1 cellular context compared by ENCODE assay signal in the genomic region with DNA sequence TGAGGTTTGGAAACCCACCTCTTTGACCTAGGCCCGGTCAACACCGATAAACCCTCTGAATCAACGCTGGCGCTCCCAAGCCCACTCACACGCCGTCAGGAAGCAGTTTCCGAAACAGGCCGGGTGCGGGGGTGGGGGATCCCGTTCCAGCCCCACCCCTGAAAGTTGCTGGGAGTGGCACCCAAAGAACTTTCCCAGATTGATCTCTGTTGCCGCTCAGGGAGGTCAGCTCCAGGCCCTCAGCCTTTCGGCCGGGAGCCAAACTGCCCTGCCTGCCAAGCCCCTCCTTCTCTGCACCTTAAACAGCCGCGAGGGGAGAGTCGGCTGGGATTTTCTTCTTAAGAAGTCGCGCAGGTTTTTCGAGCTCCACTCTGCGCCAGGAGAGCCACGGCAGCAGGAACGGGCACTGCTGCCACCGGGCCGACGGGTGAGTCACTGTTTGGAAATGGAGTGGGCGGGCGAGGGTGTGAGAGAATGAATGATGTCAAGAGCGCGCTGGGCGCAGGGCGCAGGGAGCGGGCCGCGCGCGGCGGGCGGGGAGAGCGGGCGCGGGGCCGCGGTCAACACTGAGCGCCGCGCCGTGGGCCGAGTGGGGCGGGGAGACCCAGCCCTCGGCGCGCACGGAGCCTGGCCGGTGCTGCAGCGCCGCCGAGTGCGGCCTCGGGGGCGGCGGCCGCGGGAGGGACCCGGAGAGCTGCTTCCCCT.
TF ChIP-seq lines count a peak whose summit lies in the region.

A gene (plus strand): TSS at position 566 of the 705 bp plus-strand sequence. CDS start 70,622 bp downstream, outside the sequence.

TF ChIP-seq in H1, 55 proteins besides CTCF, POLR2A, EP300 and RAD21:
- TF ChIP-seq ZNF274 (IDR thresholded peaks at IDR 0.05; ENCODE audit: borderline replicate concordance, extremely low read depth, low read length): no peak
- TF ChIP-seq MAFK (IDR thresholded peaks at IDR 0.05; ENCODE audit: low read depth, low read length): no peak
- TF ChIP-seq SUZ12 (IDR thresholded peaks at IDR 0.05; ENCODE audit: low read length): peak; percentile 82; the same call in 1 of the 2 replicates
- peak; percentile 54 for TF ChIP-seq KDM4A (IDR thresholded peaks at IDR 0.05; ENCODE audit: low read depth, low read length, severe bottlenecking)
- no peak for TF ChIP-seq CTBP2 (IDR thresholded peaks at IDR 0.05; ENCODE audit: borderline replicate concordance, insufficient read depth, insufficient read length, low read length)
- no peak for TF ChIP-seq GABPA (IDR thresholded peaks at IDR 0.05; ENCODE audit: borderline replicate concordance, insufficient read depth, low read length)
- TF ChIP-seq, protein P1, sequence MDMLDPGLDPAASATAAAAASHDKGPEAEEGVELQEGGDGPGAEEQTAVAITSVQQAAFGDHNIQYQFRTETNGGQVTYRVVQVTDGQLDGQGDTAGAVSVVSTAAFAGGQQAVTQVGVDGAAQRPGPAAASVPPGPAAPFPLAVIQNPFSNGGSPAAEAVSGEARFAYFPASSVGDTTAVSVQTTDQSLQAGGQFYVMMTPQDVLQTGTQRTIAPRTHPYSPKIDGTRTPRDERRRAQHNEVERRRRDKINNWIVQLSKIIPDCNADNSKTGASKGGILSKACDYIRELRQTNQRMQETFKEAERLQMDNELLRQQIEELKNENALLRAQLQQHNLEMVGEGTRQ (IDR thresholded peaks at IDR 0.05; ENCODE audit: low read length): no peak
- no peak for TF ChIP-seq KDM5A (IDR thresholded peaks at IDR 0.05; ENCODE audit: low read length)
- no peak; a peak in 1 of 4 replicates for TF ChIP-seq SIN3A (conservative IDR thresholded peaks at IDR 0.05 in 1 of 2, IDR thresholded peaks at IDR 0.05 in 1 of 2; ENCODE audit: low read depth in 1 of 2, low read length in 2 of 2)
- TF ChIP-seq NANOG (IDR thresholded peaks at IDR 0.05; ENCODE audit: insufficient read depth, low read depth, low read length, poor library complexity, severe bottlenecking): no peak
- TF ChIP-seq CEBPB (IDR thresholded peaks at IDR 0.05; ENCODE audit: low read depth, low read length): no peak
- TF ChIP-seq RBBP5 (IDR thresholded peaks at IDR 0.05; ENCODE audit: borderline replicate concordance, low read depth, low read length): no peak
- no peak for TF ChIP-seq KDM1A (IDR thresholded peaks at IDR 0.05; ENCODE audit: borderline replicate concordance, low read length)
- TF ChIP-seq CBX5 (IDR thresholded peaks at IDR 0.05; ENCODE audit: low read depth, low read length): no peak
- TF ChIP-seq FOSL1 (IDR thresholded peaks at IDR 0.05; ENCODE audit: insufficient read depth, low read depth, low read length): no peak
- TF ChIP-seq SIRT6 (IDR thresholded peaks at IDR 0.05; ENCODE audit: low read length): no peak
- no peak for TF ChIP-seq TCF12 (IDR thresholded peaks at IDR 0.05; ENCODE audit: low read depth, low read length)
- 0 out of 4 replicates have a peak, but pooled peaks of 1 of the 2 experiments have one; percentile 49 for TF ChIP-seq HDAC2 (IDR thresholded peaks at IDR 0.05; ENCODE audit: borderline replicate concordance in 1 of 2, low read depth in 2 of 2, low read length in 2 of 2)
- TF ChIP-seq SP1 (IDR thresholded peaks at IDR 0.05; ENCODE audit: low read depth, low read length): no peak
- no peak for TF ChIP-seq ASH2L (IDR thresholded peaks at IDR 0.05; ENCODE audit: low read length)
- peak; percentile 39; the same call in 1 of the 2 replicates for TF ChIP-seq CREB1 (IDR thresholded peaks at IDR 0.05)
- TF ChIP-seq SP2 (IDR thresholded peaks at IDR 0.05; ENCODE audit: low read length): no peak
- TF ChIP-seq RFX5 (IDR thresholded peaks at IDR 0.05; ENCODE audit: borderline replicate concordance, low read depth, low read length): no peak
- no peak for TF ChIP-seq TEAD4 (IDR thresholded peaks at IDR 0.05; ENCODE audit: low read depth, low read length)
- TF ChIP-seq TBP (IDR thresholded peaks at IDR 0.05; ENCODE audit: low read depth, low read length): no peak
- no peak for TF ChIP-seq SIX5 (IDR thresholded peaks at IDR 0.05; ENCODE audit: low read depth, low read length)
- TF ChIP-seq PHF8 (conservative IDR thresholded peaks at IDR 0.05; ENCODE audit: low read depth, low read length): no peak
- TF ChIP-seq, protein P2, sequence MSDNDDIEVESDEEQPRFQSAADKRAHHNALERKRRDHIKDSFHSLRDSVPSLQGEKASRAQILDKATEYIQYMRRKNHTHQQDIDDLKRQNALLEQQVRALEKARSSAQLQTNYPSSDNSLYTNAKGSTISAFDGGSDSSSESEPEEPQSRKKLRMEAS (IDR thresholded peaks at IDR 0.05): peak; percentile 13; the same call in 1 of the 2 replicates
- no peak for TF ChIP-seq TAF7 (optimal IDR thresholded peaks at IDR 0.05; ENCODE audit: borderline replicate concordance, low read depth, low read length)
- no peak for TF ChIP-seq BRCA1 (IDR thresholded peaks at IDR 0.05; ENCODE audit: low read depth, low read length)
- peak; percentile 71; the same call in 1 of the 2 replicates for TF ChIP-seq EGR1 (IDR thresholded peaks at IDR 0.05; ENCODE audit: borderline replicate concordance, low read depth, low read length)
- peak; percentile 10 for TF ChIP-seq RNF2 (IDR thresholded peaks at IDR 0.05; ENCODE audit: borderline replicate concordance, low read depth, low read length, missing control alignments, poor library complexity, severe bottlenecking)
- peak; percentile 79 for TF ChIP-seq EZH2 (IDR thresholded peaks at IDR 0.05; ENCODE audit: low read depth, low read length, severe bottlenecking)
- TF ChIP-seq, protein P3, sequence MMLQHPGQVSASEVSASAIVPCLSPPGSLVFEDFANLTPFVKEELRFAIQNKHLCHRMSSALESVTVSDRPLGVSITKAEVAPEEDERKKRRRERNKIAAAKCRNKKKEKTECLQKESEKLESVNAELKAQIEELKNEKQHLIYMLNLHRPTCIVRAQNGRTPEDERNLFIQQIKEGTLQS (IDR thresholded peaks at IDR 0.05; ENCODE audit: insufficient read depth, low read depth, low read length): no peak
- TF ChIP-seq CHD1 (IDR thresholded peaks at IDR 0.05; ENCODE audit: low read depth, low read length): no peak
- TF ChIP-seq NRF1 (IDR thresholded peaks at IDR 0.05; ENCODE audit: low read depth, low read length): no peak
- no peak for TF ChIP-seq RXRA (IDR thresholded peaks at IDR 0.05; ENCODE audit: insufficient read depth, low read depth, low read length)
- TF ChIP-seq BCL11A (IDR thresholded peaks at IDR 0.05; ENCODE audit: low read depth in 2 of 2, low read length in 2 of 2): no peak
- no peak for TF ChIP-seq GTF2F1 (IDR thresholded peaks at IDR 0.05; ENCODE audit: borderline replicate concordance, low read depth, low read length)
- TF ChIP-seq SP4 (IDR thresholded peaks at IDR 0.05; ENCODE audit: low read length): no peak
- no peak for TF ChIP-seq BACH1 (IDR thresholded peaks at IDR 0.05; ENCODE audit: low read length)
- no peak for TF ChIP-seq POLR2AphosphoS5 (IDR thresholded peaks at IDR 0.05; ENCODE audit: low read depth, low read length)
- TF ChIP-seq SAP30 (IDR thresholded peaks at IDR 0.05; ENCODE audit: insufficient read depth, insufficient replicate concordance, low read length): no peak
- TF ChIP-seq JUN (IDR thresholded peaks at IDR 0.05; ENCODE audit: low read depth, low read length): no peak
- TF ChIP-seq YY1 (IDR thresholded peaks at IDR 0.05; ENCODE audit: low read depth, low read length): no peak
- no peak for TF ChIP-seq CHD2 (IDR thresholded peaks at IDR 0.05; ENCODE audit: low read length)
- TF ChIP-seq TAF1 (IDR thresholded peaks at IDR 0.05; ENCODE audit: low read depth, low read length): 0 out of 2 replicates have a peak, but pooled peaks have one; percentile 20
- TF ChIP-seq CBX8 (IDR thresholded peaks at IDR 0.05; ENCODE audit: borderline replicate concordance, low read depth, low read length): no peak
- TF ChIP-seq, protein P4, sequence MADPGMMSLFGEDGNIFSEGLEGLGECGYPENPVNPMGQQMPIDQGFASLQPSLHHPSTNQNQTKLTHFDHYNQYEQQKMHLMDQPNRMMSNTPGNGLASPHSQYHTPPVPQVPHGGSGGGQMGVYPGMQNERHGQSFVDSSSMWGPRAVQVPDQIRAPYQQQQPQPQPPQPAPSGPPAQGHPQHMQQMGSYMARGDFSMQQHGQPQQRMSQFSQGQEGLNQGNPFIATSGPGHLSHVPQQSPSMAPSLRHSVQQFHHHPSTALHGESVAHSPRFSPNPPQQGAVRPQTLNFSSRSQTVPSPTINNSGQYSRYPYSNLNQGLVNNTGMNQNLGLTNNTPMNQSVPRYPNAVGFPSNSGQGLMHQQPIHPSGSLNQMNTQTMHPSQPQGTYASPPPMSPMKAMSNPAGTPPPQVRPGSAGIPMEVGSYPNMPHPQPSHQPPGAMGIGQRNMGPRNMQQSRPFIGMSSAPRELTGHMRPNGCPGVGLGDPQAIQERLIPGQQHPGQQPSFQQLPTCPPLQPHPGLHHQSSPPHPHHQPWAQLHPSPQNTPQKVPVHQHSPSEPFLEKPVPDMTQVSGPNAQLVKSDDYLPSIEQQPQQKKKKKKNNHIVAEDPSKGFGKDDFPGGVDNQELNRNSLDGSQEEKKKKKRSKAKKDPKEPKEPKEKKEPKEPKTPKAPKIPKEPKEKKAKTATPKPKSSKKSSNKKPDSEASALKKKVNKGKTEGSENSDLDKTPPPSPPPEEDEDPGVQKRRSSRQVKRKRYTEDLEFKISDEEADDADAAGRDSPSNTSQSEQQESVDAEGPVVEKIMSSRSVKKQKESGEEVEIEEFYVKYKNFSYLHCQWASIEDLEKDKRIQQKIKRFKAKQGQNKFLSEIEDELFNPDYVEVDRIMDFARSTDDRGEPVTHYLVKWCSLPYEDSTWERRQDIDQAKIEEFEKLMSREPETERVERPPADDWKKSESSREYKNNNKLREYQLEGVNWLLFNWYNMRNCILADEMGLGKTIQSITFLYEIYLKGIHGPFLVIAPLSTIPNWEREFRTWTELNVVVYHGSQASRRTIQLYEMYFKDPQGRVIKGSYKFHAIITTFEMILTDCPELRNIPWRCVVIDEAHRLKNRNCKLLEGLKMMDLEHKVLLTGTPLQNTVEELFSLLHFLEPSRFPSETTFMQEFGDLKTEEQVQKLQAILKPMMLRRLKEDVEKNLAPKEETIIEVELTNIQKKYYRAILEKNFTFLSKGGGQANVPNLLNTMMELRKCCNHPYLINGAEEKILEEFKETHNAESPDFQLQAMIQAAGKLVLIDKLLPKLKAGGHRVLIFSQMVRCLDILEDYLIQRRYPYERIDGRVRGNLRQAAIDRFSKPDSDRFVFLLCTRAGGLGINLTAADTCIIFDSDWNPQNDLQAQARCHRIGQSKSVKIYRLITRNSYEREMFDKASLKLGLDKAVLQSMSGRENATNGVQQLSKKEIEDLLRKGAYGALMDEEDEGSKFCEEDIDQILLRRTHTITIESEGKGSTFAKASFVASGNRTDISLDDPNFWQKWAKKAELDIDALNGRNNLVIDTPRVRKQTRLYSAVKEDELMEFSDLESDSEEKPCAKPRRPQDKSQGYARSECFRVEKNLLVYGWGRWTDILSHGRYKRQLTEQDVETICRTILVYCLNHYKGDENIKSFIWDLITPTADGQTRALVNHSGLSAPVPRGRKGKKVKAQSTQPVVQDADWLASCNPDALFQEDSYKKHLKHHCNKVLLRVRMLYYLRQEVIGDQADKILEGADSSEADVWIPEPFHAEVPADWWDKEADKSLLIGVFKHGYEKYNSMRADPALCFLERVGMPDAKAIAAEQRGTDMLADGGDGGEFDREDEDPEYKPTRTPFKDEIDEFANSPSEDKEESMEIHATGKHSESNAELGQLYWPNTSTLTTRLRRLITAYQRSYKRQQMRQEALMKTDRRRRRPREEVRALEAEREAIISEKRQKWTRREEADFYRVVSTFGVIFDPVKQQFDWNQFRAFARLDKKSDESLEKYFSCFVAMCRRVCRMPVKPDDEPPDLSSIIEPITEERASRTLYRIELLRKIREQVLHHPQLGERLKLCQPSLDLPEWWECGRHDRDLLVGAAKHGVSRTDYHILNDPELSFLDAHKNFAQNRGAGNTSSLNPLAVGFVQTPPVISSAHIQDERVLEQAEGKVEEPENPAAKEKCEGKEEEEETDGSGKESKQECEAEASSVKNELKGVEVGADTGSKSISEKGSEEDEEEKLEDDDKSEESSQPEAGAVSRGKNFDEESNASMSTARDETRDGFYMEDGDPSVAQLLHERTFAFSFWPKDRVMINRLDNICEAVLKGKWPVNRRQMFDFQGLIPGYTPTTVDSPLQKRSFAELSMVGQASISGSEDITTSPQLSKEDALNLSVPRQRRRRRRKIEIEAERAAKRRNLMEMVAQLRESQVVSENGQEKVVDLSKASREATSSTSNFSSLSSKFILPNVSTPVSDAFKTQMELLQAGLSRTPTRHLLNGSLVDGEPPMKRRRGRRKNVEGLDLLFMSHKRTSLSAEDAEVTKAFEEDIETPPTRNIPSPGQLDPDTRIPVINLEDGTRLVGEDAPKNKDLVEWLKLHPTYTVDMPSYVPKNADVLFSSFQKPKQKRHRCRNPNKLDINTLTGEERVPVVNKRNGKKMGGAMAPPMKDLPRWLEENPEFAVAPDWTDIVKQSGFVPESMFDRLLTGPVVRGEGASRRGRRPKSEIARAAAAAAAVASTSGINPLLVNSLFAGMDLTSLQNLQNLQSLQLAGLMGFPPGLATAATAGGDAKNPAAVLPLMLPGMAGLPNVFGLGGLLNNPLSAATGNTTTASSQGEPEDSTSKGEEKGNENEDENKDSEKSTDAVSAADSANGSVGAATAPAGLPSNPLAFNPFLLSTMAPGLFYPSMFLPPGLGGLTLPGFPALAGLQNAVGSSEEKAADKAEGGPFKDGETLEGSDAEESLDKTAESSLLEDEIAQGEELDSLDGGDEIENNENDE (IDR thresholded peaks at IDR 0.05; ENCODE audit: insufficient replicate concordance, low read length): no peak
- TF ChIP-seq JUND (IDR thresholded peaks at IDR 0.05; ENCODE audit: low read length): 0 out of 2 replicates have a peak, but pooled peaks have one; percentile 27
- TF ChIP-seq SRF (IDR thresholded peaks at IDR 0.05; ENCODE audit: low read depth, low read length): no peak
- TF ChIP-seq, protein P5, sequence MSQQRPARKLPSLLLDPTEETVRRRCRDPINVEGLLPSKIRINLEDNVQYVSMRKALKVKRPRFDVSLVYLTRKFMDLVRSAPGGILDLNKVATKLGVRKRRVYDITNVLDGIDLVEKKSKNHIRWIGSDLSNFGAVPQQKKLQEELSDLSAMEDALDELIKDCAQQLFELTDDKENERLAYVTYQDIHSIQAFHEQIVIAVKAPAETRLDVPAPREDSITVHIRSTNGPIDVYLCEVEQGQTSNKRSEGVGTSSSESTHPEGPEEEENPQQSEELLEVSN (IDR thresholded peaks at IDR 0.05): no peak; the same call in 1 of the 2 replicates
- TF ChIP-seq HDAC6 (IDR thresholded peaks at IDR 0.05; ENCODE audit: low read depth, low read length): no peak
- TF ChIP-seq POU5F1 (IDR thresholded peaks at IDR 0.05; ENCODE audit: low read depth, low read length): no peak
- TF ChIP-seq, protein P6, sequence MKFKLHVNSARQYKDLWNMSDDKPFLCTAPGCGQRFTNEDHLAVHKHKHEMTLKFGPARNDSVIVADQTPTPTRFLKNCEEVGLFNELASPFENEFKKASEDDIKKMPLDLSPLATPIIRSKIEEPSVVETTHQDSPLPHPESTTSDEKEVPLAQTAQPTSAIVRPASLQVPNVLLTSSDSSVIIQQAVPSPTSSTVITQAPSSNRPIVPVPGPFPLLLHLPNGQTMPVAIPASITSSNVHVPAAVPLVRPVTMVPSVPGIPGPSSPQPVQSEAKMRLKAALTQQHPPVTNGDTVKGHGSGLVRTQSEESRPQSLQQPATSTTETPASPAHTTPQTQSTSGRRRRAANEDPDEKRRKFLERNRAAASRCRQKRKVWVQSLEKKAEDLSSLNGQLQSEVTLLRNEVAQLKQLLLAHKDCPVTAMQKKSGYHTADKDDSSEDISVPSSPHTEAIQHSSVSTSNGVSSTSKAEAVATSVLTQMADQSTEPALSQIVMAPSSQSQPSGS (IDR thresholded peaks at IDR 0.05; ENCODE audit: low read length): no peak
